Comparison of ENCODE assay signal across 13 cellular contexts in the genomic region with DNA sequence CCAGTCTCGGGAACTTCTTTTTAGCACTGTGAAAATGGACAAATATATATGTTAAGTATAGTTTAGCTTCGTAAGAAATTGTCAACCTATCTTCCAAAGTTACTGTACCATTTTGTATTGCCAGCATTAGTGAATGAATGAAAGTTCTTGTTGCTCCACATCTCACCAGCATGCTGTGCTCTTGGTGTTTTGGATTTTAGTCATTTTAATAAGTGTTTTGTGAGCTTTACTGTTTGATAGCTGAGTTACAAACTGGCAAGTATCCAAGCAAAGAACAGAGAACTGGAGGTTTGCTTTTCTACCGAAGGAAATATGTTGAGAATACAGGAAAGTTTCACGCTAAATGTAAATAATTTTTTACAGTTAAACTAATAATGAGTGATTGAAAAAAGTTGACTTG. TPM values are rescaled to one million over a fixed set of nuclear protein-coding genes. Genes with fewer than 3 reads are reported as not detected.
DNase-seq lines count a peak whose midpoint lies in the region; ATAC-seq and TF ChIP-seq lines count a peak whose summit lies in the region.
"Had no signal": no experiment of that assay in that cellular context is flagged by ENCODE, and none has a peak within 500 bp of the region (broad histone marks: within the 10 kb centered on the region; RNA-seq: fewer than 3 reads in every experiment).

No MANE protein-coding gene starts in this region.

- no peaks in the 10 kb centered on the region for H3K27me3 Mint-ChIP-seq in stimulated activated naive B cell treated with anti-CD40 and anti-IgM and Interleukin-4, amounts not matched to agents 10 μg/mL and 1 μg/mL and 100 μg/mL, for 72 hours
- H3K27me3 Mint-ChIP-seq: B cell had no signal

- TF ChIP-seq CTCF in LNCAP (IDR thresholded peaks at IDR 0.05) = peak; percentile 54
- peak; percentile 57 for TF ChIP-seq CTCF in VCaP (conservative IDR thresholded peaks at IDR 0.05)

- DNase-seq in lung microvascular endothelial cell (ENCODE audit: low read depth in 2 of 2) (peak; percentile 7 to 51), SW 1271 (lab: John Stamatoyannopoulos, UW) (no peak)
- DNase-seq in stimulated activated naive B cell treated with anti-CD40 and anti-IgM and Interleukin-4, amounts not matched to agents 10 μg/mL and 1 μg/mL and 100 μg/mL, for 72 hours = no peak
- no peak for DNase-seq in stimulated activated CD4-positive, alpha-beta T cell treated with anti-CD3 and anti-CD28 coated beads, Interleukin-2, amount 100 ng/mL, for 24 hours
- DNase-seq: CD4-positive, CD25-positive, alpha-beta regulatory T cell; CD8-positive, alpha-beta memory T cell; COR-L47; GM23248 had no signal

- no peaks in the 10 kb centered on the region for H3K4me1 Mint-ChIP-seq in stimulated activated naive B cell treated with anti-CD40 and anti-IgM and Interleukin-4, amounts not matched to agents 10 μg/mL and 1 μg/mL and 100 μg/mL, for 72 hours
- H3K4me1 Mint-ChIP-seq: B cell; CD4-positive, CD25-positive, alpha-beta regulatory T cell; CD8-positive, alpha-beta memory T cell had no signal

- peak overlapping the region; percentile 13; the same call in 1 of the 2 replicates for H3K27ac ChIP-seq in VCaP
- H3K27ac ChIP-seq: BLaER1 treated with 17β-estradiol and CSF1 and Interleukin-3, amounts not matched to agents 10 nM and 100 nM; GM23248 had no signal

- no peaks in the 10 kb centered on the region for H3K9me3 Mint-ChIP-seq in stimulated activated naive B cell treated with anti-CD40 and anti-IgM and Interleukin-4, amounts not matched to agents 10 μg/mL and 1 μg/mL and 100 μg/mL, for 72 hours
- H3K9me3 Mint-ChIP-seq: CD4-positive, CD25-positive, alpha-beta regulatory T cell; CD8-positive, alpha-beta memory T cell had no signal

- H3K27ac Mint-ChIP-seq in stimulated activated naive B cell treated with anti-CD40 and anti-IgM and Interleukin-4, amounts not matched to agents 10 μg/mL and 1 μg/mL and 100 μg/mL, for 72 hours = no peak overlapping the region
- H3K27ac Mint-ChIP-seq: B cell; CD4-positive, CD25-positive, alpha-beta regulatory T cell; CD8-positive, alpha-beta memory T cell had no signal

- no peaks in the 10 kb centered on the region for H3K36me3 Mint-ChIP-seq in stimulated activated naive B cell treated with anti-CD40 and anti-IgM and Interleukin-4, amounts not matched to agents 10 μg/mL and 1 μg/mL and 100 μg/mL, for 72 hours
- H3K36me3 Mint-ChIP-seq: CD4-positive, CD25-positive, alpha-beta regulatory T cell; CD8-positive, alpha-beta memory T cell had no signal

- ATAC-seq in stimulated activated naive B cell treated with anti-CD40 and anti-IgM and Interleukin-4, amounts not matched to agents 10 μg/mL and 1 μg/mL and 100 μg/mL, for 72 hours (replicated peaks) = no peak

- no peak overlapping the region for H3K4me3 Mint-ChIP-seq in stimulated activated naive B cell treated with anti-CD40 and anti-IgM and Interleukin-4, amounts not matched to agents 10 μg/mL and 1 μg/mL and 100 μg/mL, for 72 hours
- H3K4me3 Mint-ChIP-seq: B cell; CD4-positive, CD25-positive, alpha-beta regulatory T cell; CD8-positive, alpha-beta memory T cell had no signal

RNA-seq across cellular contexts. Expression of gene SNCA, which starts 33.0 kb away (rescaled TPM):
- 56.2 and 148 TPM in 2 replicates for total RNA-seq in lung microvascular endothelial cell
- total RNA-seq: A172, GM23248 had no signal

Comparison
In these comparisons a context has a peak if more than half of its experiments do, and no peak if none do; other contexts are left out.
1. DNase-seq: peak in lung microvascular endothelial cell (2 of 2); none in SW 1271 (0 of 2), stimulated activated naive B cell treated with anti-CD40 and anti-IgM and Interleukin-4, amounts not matched to agents 10 μg/mL and 1 μg/mL and 100 μg/mL, for 72 hours (single experiment) and stimulated activated CD4-positive, alpha-beta T cell treated with anti-CD3 and anti-CD28 coated beads, Interleukin-2, amount 100 ng/mL, for 24 hours (0 of 2).